ENCODE assay signal across 1 cellular context in the genomic region with DNA sequence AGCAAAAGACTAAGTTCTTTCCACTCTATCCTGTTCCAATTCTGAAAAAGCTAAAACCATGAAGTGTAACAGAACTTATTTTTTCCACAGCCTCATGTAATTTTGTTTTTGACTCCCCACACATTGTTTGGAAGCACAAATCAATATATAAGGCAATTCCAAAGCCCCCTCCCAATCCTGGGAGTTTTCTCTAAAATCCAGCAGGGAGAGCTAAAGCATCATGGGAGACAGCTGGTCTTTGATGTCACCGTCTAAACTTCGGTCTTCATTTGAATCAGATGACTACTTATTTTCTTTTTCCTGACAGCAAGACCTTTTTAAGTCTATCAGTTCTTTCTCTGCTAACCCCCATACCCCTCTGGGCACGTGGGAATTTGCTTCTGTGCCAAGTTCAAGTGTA.
TF ChIP-seq lines count a peak whose summit lies in the region.

No MANE protein-coding gene starts in this region.

TF ChIP-seq in HepG2, 621 proteins besides CTCF, POLR2A, EP300 and RAD21:
- TF ChIP-seq STAG1 (CRISPR knock-in tag; IDR thresholded peaks at IDR 0.05) (peak; percentile 47), TBX2 (CRISPR knock-in tag; IDR thresholded peaks at IDR 0.05; ENCODE audit: borderline replicate concordance) (no peak), ZNF3 (CRISPR knock-in tag; IDR thresholded peaks at IDR 0.05) (no peak)
- TF ChIP-seq, protein P1, sequence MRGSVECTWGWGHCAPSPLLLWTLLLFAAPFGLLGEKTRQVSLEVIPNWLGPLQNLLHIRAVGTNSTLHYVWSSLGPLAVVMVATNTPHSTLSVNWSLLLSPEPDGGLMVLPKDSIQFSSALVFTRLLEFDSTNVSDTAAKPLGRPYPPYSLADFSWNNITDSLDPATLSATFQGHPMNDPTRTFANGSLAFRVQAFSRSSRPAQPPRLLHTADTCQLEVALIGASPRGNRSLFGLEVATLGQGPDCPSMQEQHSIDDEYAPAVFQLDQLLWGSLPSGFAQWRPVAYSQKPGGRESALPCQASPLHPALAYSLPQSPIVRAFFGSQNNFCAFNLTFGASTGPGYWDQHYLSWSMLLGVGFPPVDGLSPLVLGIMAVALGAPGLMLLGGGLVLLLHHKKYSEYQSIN (CRISPR knock-in tag; IDR thresholded peaks at IDR 0.05; ENCODE audit: borderline replicate concordance), result no peak
